In the genomic region with DNA sequence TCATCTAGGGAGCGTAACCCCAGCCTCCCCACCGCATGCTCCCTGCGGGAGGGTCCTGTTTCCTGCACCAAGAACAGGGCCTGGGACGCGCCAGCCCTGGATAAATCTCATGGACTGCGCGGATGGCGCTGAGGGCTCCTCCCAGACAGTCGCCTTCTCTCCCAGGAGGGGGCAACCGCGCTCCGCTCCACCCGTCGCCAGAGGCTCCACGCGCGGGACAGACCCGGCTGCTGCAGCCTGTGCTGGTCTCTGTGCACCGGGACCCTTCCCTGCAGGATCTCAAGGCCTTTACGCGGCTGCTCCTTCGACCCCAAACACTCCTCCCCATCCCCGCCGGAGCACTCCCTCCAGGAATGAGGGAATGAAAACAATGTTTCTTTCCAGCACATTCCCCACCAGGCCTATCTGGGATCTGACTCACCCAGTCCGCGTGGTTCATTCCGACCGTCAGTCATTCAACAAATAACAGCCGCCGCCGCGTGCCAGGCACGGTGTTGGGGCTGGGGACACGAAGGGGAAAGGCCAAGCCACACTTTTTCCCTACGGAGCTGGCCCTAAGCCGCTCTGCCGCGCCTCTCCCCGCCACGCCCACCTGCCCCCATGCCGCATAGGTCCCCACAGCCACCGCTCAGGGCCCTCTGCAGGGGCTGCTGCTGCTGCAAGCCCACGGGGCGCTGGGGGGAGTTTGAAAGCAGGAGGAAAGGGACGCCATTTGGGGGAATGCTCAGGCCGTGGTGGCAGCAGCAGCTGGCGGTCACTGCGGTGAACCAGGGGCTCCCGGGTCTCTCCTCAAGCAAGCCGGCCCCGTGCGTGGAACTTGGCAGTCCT, we compare ENCODE assay signal across 9 cellular contexts. TPM values are rescaled to one million over a fixed set of nuclear protein-coding genes. Genes with fewer than 3 reads are reported as not detected.
DNase-seq lines count a peak whose midpoint lies in the region; ATAC-seq and TF ChIP-seq lines count a peak whose summit lies in the region.
"Had no signal": no experiment of that assay in that cellular context is flagged by ENCODE, and none has a peak within 500 bp of the region (broad histone marks: within the 10 kb centered on the region; RNA-seq: fewer than 3 reads in every experiment).

No MANE protein-coding gene starts in this region.

- intact Hi-C loops in sigmoid colon (cut with DNase I): loop anchor here (5.0 kb wide), 1 partner anchor 207 kb away; no protein-coding TSS in a partner anchor

- no peaks in the 10 kb centered on the region for H3K36me3 ChIP-seq in sigmoid colon

- WGBS in sigmoid colon, 2 donors: 7 to 9% methylated on average over 52 of the region's 52 CpGs

- no peak overlapping the region for H3K4me3 ChIP-seq in astrocyte of the spinal cord (ENCODE audit: low read depth, low read length)
- H3K4me3 ChIP-seq in iPS-18c (ENCODE audit: insufficient read depth, low read depth, low read length): peak overlapping the region; percentile 34
- peak overlapping the region in 1 of 4 donors; percentile 34 for H3K4me3 ChIP-seq in sigmoid colon

- H3K4me1 ChIP-seq in sigmoid colon: peaks cover 0 to 50% (median 43%) of the 10 kb centered on the region in 4 donors

- H3K27ac ChIP-seq in sigmoid colon: no peak overlapping the region

- in situ Hi-C loops in astrocyte of the spinal cord (cut with HindIII; ENCODE audit: low sequenced_read_pairs): no loop called here

- TF ChIP-seq POLR2A in sigmoid colon (IDR thresholded peaks at IDR 0.05): no peak

- DNase-seq in astrocyte of the spinal cord (ENCODE audit: low read depth, low spot score) (peak; percentile 51), sigmoid colon (peak; percentile 79), NAMALWA (ENCODE audit: low spot score) (no peak)
- DNase-seq in activated CD4-positive, alpha-beta T cell treated with anti-CD3 and anti-CD28 coated beads, Interleukin-2, amount 50 U/mL, for 1 hour: no peak
- DNase-seq: activated CD4-positive, alpha-beta T cell treated with anti-CD3 and anti-CD28 coated beads for 1 hour had no signal

- peaks cover 0 to 80% (median 56%) of the 10 kb centered on the region in 3 donors for H3K27me3 ChIP-seq in sigmoid colon

- H3K9me3 ChIP-seq in iPS-18c (ENCODE audit: control insufficient read depth, insufficient read depth, low read length): peaks cover 2% of the 10 kb centered on the region
- H3K9me3 ChIP-seq in sigmoid colon: no peaks in the 10 kb centered on the region

- peak; percentile 8 for TF ChIP-seq CTCF in GM12873 (IDR thresholded peaks at IDR 0.05; ENCODE audit: insufficient read depth, low read depth, low read length, missing control alignments)
- TF ChIP-seq CTCF in astrocyte of the spinal cord (IDR thresholded peaks at IDR 0.05; ENCODE audit: low read depth, low read length): peak; percentile 54
- TF ChIP-seq CTCF in sigmoid colon (IDR thresholded peaks at IDR 0.05): peak in 2 of 4 experiments; percentile 17 to 40

- no peak for ATAC-seq in GM18520 (IDR thresholded peaks at IDR 0.05; ENCODE audit: unreplicated experiment)
- ATAC-seq in HG03097 (IDR thresholded peaks at IDR 0.05; ENCODE audit: low FRiP score, unreplicated experiment): no peak

- no peak for TF ChIP-seq EP300 in sigmoid colon (IDR thresholded peaks at IDR 0.05)

RNA-seq across cellular contexts. Expression of gene PNMA8B, which starts 6.0 kb away (rescaled TPM):
- total RNA-seq in sigmoid colon: 1 to 10 TPM; 1.3 to 1.9 (median 1.6) TPM
- polyA plus RNA-seq in sigmoid colon: under 1 TPM in 2 of 3 donors, not detected in 1; 0.60 to 0.95 TPM

RNA-seq across cellular contexts. Expression of gene PNMA8A, which starts 18.3 kb away (rescaled TPM):
- total RNA-seq in sigmoid colon: 1 to 10 TPM; 1.5 to 8.4 (median 5.5) TPM
- polyA plus RNA-seq in sigmoid colon: 1 to 10 TPM in 1 of 3 donors, not detected in 2; 2.3 TPM

Comparison
In these comparisons a context has a peak if more than half of its experiments do, and no peak if none do; other contexts are left out.
1. DNase-seq: peak in astrocyte of the spinal cord (single experiment) and sigmoid colon (single experiment); none in NAMALWA (single experiment) and activated CD4-positive, alpha-beta T cell treated with anti-CD3 and anti-CD28 coated beads, Interleukin-2, amount 50 U/mL, for 1 hour (single experiment).